29 cellular contexts compared by ENCODE assay signal in the genomic region with DNA sequence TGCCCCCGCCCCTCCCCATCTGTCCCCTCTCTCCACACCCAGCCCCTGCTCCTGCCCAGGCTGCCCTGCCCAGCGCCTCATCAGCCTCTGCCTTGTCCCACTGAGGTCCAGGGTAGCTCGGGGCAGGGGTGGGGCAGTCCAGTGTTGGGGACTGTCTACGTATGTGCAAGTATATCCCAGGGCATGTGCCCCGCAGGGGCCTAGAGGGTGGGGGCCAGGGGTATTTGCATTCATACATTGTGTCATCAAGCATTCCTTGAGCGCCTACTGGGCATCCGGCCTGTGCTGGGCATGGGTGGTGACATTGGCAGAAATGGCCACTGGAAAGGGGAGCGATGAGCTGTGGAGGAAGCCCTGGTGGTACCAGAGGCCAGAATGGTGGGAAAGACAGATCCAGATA.
"Had no signal": no experiment of that assay in that cellular context is flagged by ENCODE, and none has a peak within 500 bp of the region (broad histone marks: within the 10 kb centered on the region; RNA-seq: fewer than 3 reads in every experiment).

No MANE protein-coding gene starts in this region.

- H3K9me3 ChIP-seq: esophagus muscularis mucosa, gastroesophageal sphincter, heart left ventricle, left lung, right atrium auricular region, testis, tibial artery had no signal

- H3K4me1 ChIP-seq: foreskin keratinocyte, gastroesophageal sphincter, left lung, parathyroid adenoma, tibial artery had no signal

- H3K4me2 ChIP-seq: hepatocyte, smooth muscle cell had no signal

- H3K27ac ChIP-seq: coronary artery, esophagus muscularis mucosa, foreskin keratinocyte, gastroesophageal sphincter, heart left ventricle, hepatocyte, left lung, parathyroid adenoma, right atrium auricular region, testis, tibial artery had no signal

- H3K9ac ChIP-seq: parathyroid adenoma had no signal

- H3K4me3 Mint-ChIP-seq: mesothelial cell of epicardium; naive thymus-derived CD4-positive, alpha-beta T cell; nephron; type B pancreatic cell had no signal

- H3K27ac Mint-ChIP-seq: mesothelial cell of epicardium, nephron, progenitor cell of endocrine pancreas, type B pancreatic cell had no signal

- H3K79me2 ChIP-seq: hepatocyte, parathyroid adenoma had no signal

- H3K4me3 ChIP-seq: coronary artery, esophagus muscularis mucosa, gastroesophageal sphincter, heart left ventricle, hepatocyte, left lung, right atrium auricular region, smooth muscle cell, testis, tibial artery had no signal

- DNase-seq: dermis blood vessel endothelial cell; effector memory CD4-positive, alpha-beta T cell; foreskin keratinocyte; heart left ventricle; kidney; left lung; mesenchymal stem cell; naive thymus-derived CD4-positive, alpha-beta T cell; occipital lobe; stimulated activated CD4-positive, alpha-beta T cell treated with anti-CD3 and anti-CD28 coated beads, Interleukin-12 subunit alpha, Interleukin-12 subunit beta, amount 100 ng/mL, for 4 hours; stimulated activated CD4-positive, alpha-beta T cell treated with anti-CD3 and anti-CD28 coated beads, Interleukin-1b, Interleukin-23, amount 100 ng/mL, for 48 hours; stimulated activated CD4-positive, alpha-beta T cell treated with anti-CD3 and anti-CD28 coated beads, Interleukin-4, amount 100 ng/mL, for 1 hour; stimulated activated CD8-positive, alpha-beta memory T cell treated with anti-CD3 and anti-CD28 coated beads, Interleukin-4, amount 100 ng/mL, for 48 hours; stimulated activated naive CD8-positive, alpha-beta T cell treated with anti-CD3 and anti-CD28 coated beads, Interleukin-15, Interleukin-2, amounts not matched to agents 100 U/mL and 50 U/mL, for 24 hours; testis; tibial artery had no signal

- FAIRE-seq: endothelial cell of umbilical vein, kidney had no signal

- H3K9me3 Mint-ChIP-seq: mesothelial cell of epicardium; naive thymus-derived CD4-positive, alpha-beta T cell; nephron; type B pancreatic cell had no signal

- H3K4me1 Mint-ChIP-seq: mesothelial cell of epicardium, nephron had no signal

- H3K27me3 ChIP-seq: heart left ventricle, hepatocyte, right atrium auricular region, testis had no signal

- ATAC-seq: foreskin keratinocyte, gastroesophageal sphincter, heart left ventricle, left lung, sciatic nerve had no signal

- H2AFZ ChIP-seq: hepatocyte, parathyroid adenoma had no signal
